In the genomic region with DNA sequence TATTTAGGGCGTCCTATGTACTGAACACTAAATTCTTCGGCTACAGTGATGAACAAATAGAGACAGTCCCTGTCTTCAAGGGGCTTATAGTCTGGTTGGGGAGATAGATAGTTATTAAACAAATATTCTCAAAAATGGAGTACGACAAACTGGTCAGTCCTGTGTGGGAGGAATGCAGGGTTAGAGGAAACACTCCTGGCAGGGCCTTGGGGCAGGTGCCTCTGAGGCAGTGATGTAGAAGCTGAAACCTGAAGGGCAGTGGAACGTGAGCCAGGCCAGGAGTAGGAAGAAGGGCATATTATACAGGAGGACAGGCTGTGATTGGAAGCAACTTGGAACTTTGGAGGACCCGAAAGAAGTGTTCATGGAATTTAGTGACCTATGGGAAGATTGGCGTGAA, we compare ENCODE assay signal across 19 cellular contexts.
DNase-seq lines count a peak whose midpoint lies in the region; ATAC-seq, FAIRE-seq and TF ChIP-seq lines count a peak whose summit lies in the region.
"Had no signal": no experiment of that assay in that cellular context is flagged by ENCODE, and none has a peak within 500 bp of the region (broad histone marks: within the 10 kb centered on the region; RNA-seq: fewer than 3 reads in every experiment).

No MANE protein-coding gene starts in this region.

- H3K4me3 Mint-ChIP-seq in stimulated activated naive CD8-positive, alpha-beta T cell treated with anti-CD3 and anti-CD28 coated beads, Interleukin-15, Interleukin-2, amounts not matched to agents 100 ng/mL and 50 ng/mL, for 24 hours: peak overlapping the region; percentile 11
- H3K4me3 Mint-ChIP-seq in immature natural killer cell (peak overlapping the region; percentile 42 to 82 (median 74)), type B pancreatic cell (no peak overlapping the region)
- H3K4me3 Mint-ChIP-seq: nephron had no signal

- no peaks in the 10 kb centered on the region for H3K27me3 ChIP-seq in PC-9 (ENCODE audit: insufficient read depth, low read depth)

- H3K9me2 ChIP-seq in PC-9 (ENCODE audit: insufficient read depth): no peaks in the 10 kb centered on the region

- FAIRE-seq in GM19239 (lab: Jason Lieb, UNC): no peak
- FAIRE-seq: HTR-8/SVneo had no signal

- no peak overlapping the region for H3K4me3 ChIP-seq in PC-9
- H3K4me3 ChIP-seq: SK-N-MC, smooth muscle cell, thoracic aorta had no signal

- peaks cover 16% of the 10 kb centered on the region for H3K9me3 ChIP-seq in PC-9 (ENCODE audit: insufficient read depth, low read depth)
- H3K9me3 ChIP-seq: thoracic aorta had no signal

- intact Hi-C loops in PC-9 (cut with micrococcal nuclease; ENCODE audit: unreplicated experiment): no loop called here

- ATAC-seq in stimulated activated naive CD8-positive, alpha-beta T cell treated with anti-CD3 and anti-CD28 coated beads, Interleukin-15, Interleukin-2, amounts not matched to agents 100 U/mL and 50 U/mL, for 24 hours: no peak
- no peak for ATAC-seq in GM18511 (IDR thresholded peaks at IDR 0.05; ENCODE audit: unreplicated experiment)

- no peak overlapping the region for H2AFZ ChIP-seq in PC-9

- H3K27ac Mint-ChIP-seq in stimulated activated naive CD8-positive, alpha-beta T cell treated with anti-CD3 and anti-CD28 coated beads, Interleukin-15, Interleukin-2, amounts not matched to agents 100 ng/mL and 50 ng/mL, for 24 hours: peak overlapping the region; percentile 53
- H3K27ac Mint-ChIP-seq in immature natural killer cell (peak overlapping the region; percentile 93 to 99 (median 95)), type B pancreatic cell (peak overlapping the region; percentile 58)
- H3K27ac Mint-ChIP-seq: nephron, progenitor cell of endocrine pancreas had no signal

- H3K4me1 ChIP-seq in PC-9 (replicated peaks; ENCODE audit: insufficient read depth): peaks cover 38% of the 10 kb centered on the region

- H3K36me3 ChIP-seq in PC-9 (ENCODE audit: low read depth): no peaks in the 10 kb centered on the region
- H3K36me3 ChIP-seq: thoracic aorta had no signal

- TF ChIP-seq CTCF in PC-9 (conservative IDR thresholded peaks at IDR 0.05) (no peak), type B pancreatic cell (conservative IDR thresholded peaks at IDR 0.05) (no peak)

- peaks cover 17% of the 10 kb centered on the region for H3K79me2 ChIP-seq in PC-9 (ENCODE audit: low read depth)

- H3K4me2 ChIP-seq in PC-9: no peak overlapping the region
- H3K4me2 ChIP-seq: smooth muscle cell had no signal

- H3K27me3 Mint-ChIP-seq in stimulated activated naive CD8-positive, alpha-beta T cell treated with anti-CD3 and anti-CD28 coated beads, Interleukin-15, Interleukin-2, amounts not matched to agents 100 ng/mL and 50 ng/mL, for 24 hours: peaks cover 4% of the 10 kb centered on the region
- peaks cover 4 to 7% (median 7%) of the 10 kb centered on the region in 3 donors for H3K27me3 Mint-ChIP-seq in immature natural killer cell (ENCODE audit: low read depth in 3 of 3)
- H3K27me3 Mint-ChIP-seq in type B pancreatic cell: no peaks in the 10 kb centered on the region
- H3K27me3 Mint-ChIP-seq: progenitor cell of endocrine pancreas had no signal

- peaks cover 22% of the 10 kb centered on the region for H3F3A ChIP-seq in PC-9 (ENCODE audit: insufficient read depth, low read depth)

- no peak for DNase-seq in stimulated activated naive CD8-positive, alpha-beta T cell treated with anti-CD3 and anti-CD28 coated beads, Interleukin-15, Interleukin-2, amounts not matched to agents 100 U/mL and 50 U/mL, for 24 hours
- DNase-seq in PC-9: peak; percentile 52 to 80
- no peak for DNase-seq in immature natural killer cell
- no peak for DNase-seq in type B pancreatic cell (ENCODE audit: extremely low spot score, unreplicated experiment)
- no peak for DNase-seq in NCI-H446 treated with DMSO at 0.1 percent for 48 hours (lab: John Stamatoyannopoulos, UW)
- DNase-seq in GM19239 (ENCODE audit: insufficient read length, low spot score): no peak
- DNase-seq: anterior cingulate cortex; cerebellar nuclear complex; NCI-H1436 treated with DMSO at 0.1 percent for 48 hours; NCI-H774; stimulated activated CD4-positive, alpha-beta T cell treated with anti-CD3 and anti-CD28 coated beads, Interleukin-4, amount 100 ng/mL, for 4 hours had no signal

- no TSS peak for BruUV-seq in PC-9 (replicated peaks; lab: Mats Ljungman, UMichigan)

- POLR2A ChIA-PET in PC-9 (lab: Charles Lee; ENCODE audit: unreplicated experiment): interaction anchor here (0.7 kb wide), 1 partner anchor 69 kb away, joined by 6 read pairs; no protein-coding TSS in a partner anchor

- no peaks in the 10 kb centered on the region for H3K36me3 Mint-ChIP-seq in stimulated activated naive CD8-positive, alpha-beta T cell treated with anti-CD3 and anti-CD28 coated beads, Interleukin-15, Interleukin-2, amounts not matched to agents 100 ng/mL and 50 ng/mL, for 24 hours (ENCODE audit: low read depth)
- H3K36me3 Mint-ChIP-seq in immature natural killer cell (peaks cover 0 to 5% (median 4%) of the 10 kb centered on the region in 3 donors), type B pancreatic cell (peaks cover 23% of the 10 kb centered on the region)

- peaks cover 3% of the 10 kb centered on the region for H3K9me3 Mint-ChIP-seq in stimulated activated naive CD8-positive, alpha-beta T cell treated with anti-CD3 and anti-CD28 coated beads, Interleukin-15, Interleukin-2, amounts not matched to agents 100 ng/mL and 50 ng/mL, for 24 hours
- H3K9me3 Mint-ChIP-seq in immature natural killer cell (no peaks in the 10 kb centered on the region), type B pancreatic cell (peaks cover 20% of the 10 kb centered on the region)

- peaks cover 48% of the 10 kb centered on the region for H3K4me1 Mint-ChIP-seq in stimulated activated naive CD8-positive, alpha-beta T cell treated with anti-CD3 and anti-CD28 coated beads, Interleukin-15, Interleukin-2, amounts not matched to agents 100 ng/mL and 50 ng/mL, for 24 hours (ENCODE audit: low read depth)
- H3K4me1 Mint-ChIP-seq in immature natural killer cell: peaks cover 54 to 60% of the 10 kb centered on the region in 2 donors
- peaks cover 29% of the 10 kb centered on the region for H3K4me1 Mint-ChIP-seq in type B pancreatic cell (ENCODE audit: unreplicated experiment)

- H3K27ac ChIP-seq in PC-9: peak overlapping the region; percentile 81
- H3K27ac ChIP-seq: SK-N-MC, thoracic aorta had no signal

- H4K20me1 ChIP-seq in PC-9 (ENCODE audit: insufficient read depth): no peaks in the 10 kb centered on the region

- CTCF ChIA-PET in PC-9 (lab: Charles Lee): no interaction called here

Comparison
In these comparisons a context has a peak if more than half of its experiments do, and no peak if none do; other contexts are left out.
1. DNase-seq: peak in PC-9 (2 of 2); none in stimulated activated naive CD8-positive, alpha-beta T cell treated with anti-CD3 and anti-CD28 coated beads, Interleukin-15, Interleukin-2, amounts not matched to agents 100 U/mL and 50 U/mL, for 24 hours (single experiment), immature natural killer cell (0 of 3), type B pancreatic cell (single experiment), NCI-H446 treated with DMSO at 0.1 percent for 48 hours (single experiment) and GM19239 (single experiment).
2. Peak in every context shown above with its lines, with median percentiles within 50 percentile points of each other: H3K27ac Mint-ChIP-seq.